Comparison of ENCODE assay signal across 1 cellular context in the genomic region with DNA sequence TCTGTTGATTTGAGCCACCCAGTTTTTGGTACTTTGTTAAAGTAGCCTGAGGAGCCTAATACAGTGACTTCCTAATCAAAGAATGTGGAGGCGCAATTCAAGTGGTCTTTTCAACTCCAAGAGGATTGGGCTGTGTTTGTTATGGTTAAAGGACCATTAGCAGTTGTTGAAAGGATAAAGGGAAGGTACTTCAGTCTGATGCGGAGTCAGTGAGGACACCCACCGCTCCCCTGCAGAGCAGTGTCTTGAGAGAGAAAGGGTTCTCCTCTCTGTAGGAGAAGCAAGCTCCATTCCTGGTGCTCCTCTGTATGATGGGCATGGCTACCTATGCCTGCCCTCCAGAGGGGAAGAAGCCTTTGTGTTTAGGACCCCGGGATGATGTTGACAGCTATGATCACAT.
TF ChIP-seq lines count a peak whose summit lies in the region.

No MANE protein-coding gene starts in this region.

TF ChIP-seq in H1, 55 proteins besides CTCF, POLR2A, EP300 and RAD21 (continued from another document):
- no peak for TF ChIP-seq CTBP2 (IDR thresholded peaks at IDR 0.05; ENCODE audit: borderline replicate concordance, insufficient read depth, insufficient read length, low read length)
TF ChIP-seq in H1: peak in this region for 1.
